23 cellular contexts compared by ENCODE assay signal in genomic region chr3:5149306-5149880, GRCh38.
"Had no signal": no experiment of that assay in that cellular context is flagged by ENCODE, and none has a peak within 500 bp of the region (broad histone marks: within the 10 kb centered on the region; RNA-seq: fewer than 3 reads in every experiment).

No MANE protein-coding gene starts in this region.

- H3K27ac Mint-ChIP-seq: activated B cell treated with CpG ODN at 0.5 μM for 24 hours; activated CD4-positive, alpha-beta memory T cell treated with anti-CD3 and anti-CD28 coated beads for 36 hours; activated naive CD4-positive, alpha-beta T cell treated with anti-CD3 and anti-CD28 coated beads for 36 hours; activated naive CD8-positive, alpha-beta T cell treated with anti-CD3 and anti-CD28 coated beads, Interleukin-2, amount 50 U/mL, for 24 hours; activated T-cell treated with anti-CD3 and anti-CD28 coated beads, Interleukin-2, amount 50 U/mL, for 24 hours; stimulated activated naive CD8-positive, alpha-beta T cell treated with anti-CD3 and anti-CD28 coated beads, Interleukin-15, Interleukin-2, amounts not matched to agents 100 ng/mL and 50 ng/mL, for 24 hours; T-helper 2 cell treated with Interferon-gamma antibody and Interleukin-4, amounts not matched to agents 5 μg/mL and 100 μg/mL, for 36 hours had no signal

- H3K9me3 ChIP-seq: prostate gland, upper lobe of left lung had no signal

- H3K36me3 ChIP-seq: brain microvascular endothelial cell, prostate gland, right atrium auricular region, upper lobe of left lung had no signal

- H3K4me3 ChIP-seq: lung, prostate gland, right atrium auricular region, upper lobe of left lung had no signal

- H3K4me3 Mint-ChIP-seq: activated B cell treated with CpG ODN at 0.5 μM for 24 hours; activated CD4-positive, alpha-beta memory T cell treated with anti-CD3 and anti-CD28 coated beads for 36 hours; activated naive CD4-positive, alpha-beta T cell treated with anti-CD3 and anti-CD28 coated beads for 36 hours; activated naive CD8-positive, alpha-beta T cell treated with anti-CD3 and anti-CD28 coated beads, Interleukin-2, amount 50 U/mL, for 24 hours; activated T-cell treated with anti-CD3 and anti-CD28 coated beads, Interleukin-2, amount 50 U/mL, for 24 hours; neural crest cell; stimulated activated naive CD8-positive, alpha-beta T cell treated with anti-CD3 and anti-CD28 coated beads, Interleukin-15, Interleukin-2, amounts not matched to agents 100 ng/mL and 50 ng/mL, for 24 hours; T-helper 2 cell treated with Interferon-gamma antibody and Interleukin-4, amounts not matched to agents 5 μg/mL and 100 μg/mL, for 36 hours had no signal

- FAIRE-seq: colon, keratinocyte had no signal

- H3K27ac ChIP-seq: brain microvascular endothelial cell, prostate gland, right atrium auricular region, upper lobe of left lung had no signal

- ATAC-seq: activated naive CD8-positive, alpha-beta T cell treated with anti-CD3 and anti-CD28 coated beads, Interleukin-2, amount 50 U/mL, for 24 hours had no signal

- H3K27me3 ChIP-seq: brain microvascular endothelial cell, right atrium auricular region, upper lobe of left lung had no signal

- H3K4me1 ChIP-seq: prostate gland had no signal

- DNase-seq: activated B cell treated with CpG ODN at 0.5 μM for 24 hours; activated CD4-positive, alpha-beta memory T cell treated with anti-CD3 and anti-CD28 coated beads for 36 hours; activated CD4-positive, alpha-beta T cell treated with anti-CD3 and anti-CD28 coated beads for 4 hours; activated naive CD4-positive, alpha-beta T cell treated with anti-CD3 and anti-CD28 coated beads for 36 hours; activated naive CD8-positive, alpha-beta T cell treated with anti-CD3 and anti-CD28 coated beads, Interleukin-2, amount 50 U/mL, for 24 hours; activated T-cell treated with anti-CD3 and anti-CD28 coated beads, Interleukin-2, amount 50 U/mL, for 24 hours; aorta; brain microvascular endothelial cell; central memory CD4-positive, alpha-beta T cell; foreskin melanocyte; hypothalamus; stimulated activated CD4-positive, alpha-beta T cell treated with anti-CD3 and anti-CD28 coated beads, Interleukin-12 subunit alpha, Interleukin-12 subunit beta, amount 100 ng/mL, for 4 hours; stimulated activated CD4-positive, alpha-beta T cell treated with anti-CD3 and anti-CD28 coated beads, Interleukin-1b, Interleukin-23, amount 100 ng/mL, for 48 hours; stimulated activated CD8-positive, alpha-beta memory T cell treated with anti-CD3 and anti-CD28 coated beads, Interleukin-4, amount 100 ng/mL, for 48 hours; upper lobe of left lung had no signal
